9 cellular contexts compared by ENCODE assay signal in the genomic region with DNA sequence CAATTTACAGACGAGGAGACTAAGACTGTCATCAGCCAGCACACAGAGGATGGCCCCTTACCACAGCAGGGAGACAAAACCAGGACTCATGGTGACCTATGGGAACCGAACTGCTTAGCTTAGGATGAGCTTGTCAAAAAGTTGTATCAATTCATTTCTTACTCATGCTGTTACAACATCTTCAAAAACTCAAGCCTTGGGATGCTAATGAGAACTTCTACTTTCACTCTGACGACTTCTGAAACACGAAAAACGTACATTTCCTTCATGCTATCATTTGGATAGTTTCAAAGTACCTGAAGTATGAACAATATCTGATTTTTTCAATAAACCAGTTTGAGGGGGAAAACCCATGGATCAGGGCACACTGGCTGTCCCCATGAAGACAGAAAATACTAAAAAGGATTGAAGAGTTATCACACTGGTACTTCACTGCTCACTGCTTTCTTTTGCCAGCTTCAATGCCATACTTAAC. TPM values are rescaled to one million over a fixed set of nuclear protein-coding genes. Genes with fewer than 3 reads are reported as not detected.
A peak's percentile ranks its signal among the peaks of the same experiment; 100 is the strongest.
DNase-seq lines count a peak whose midpoint lies in the region; ATAC-seq and TF ChIP-seq lines count a peak whose summit lies in the region.
"Had no signal": no experiment of that assay in that cellular context is flagged by ENCODE, and none has a peak within 500 bp of the region (broad histone marks: within the 10 kb centered on the region; RNA-seq: fewer than 3 reads in every experiment).

No MANE protein-coding gene starts in this region.

- ATAC-seq in GM19452 (IDR thresholded peaks at IDR 0.05; ENCODE audit: unreplicated experiment) (peak; percentile 62), HG03139 (IDR thresholded peaks at IDR 0.05; ENCODE audit: unreplicated experiment) (peak; percentile 37)
- ATAC-seq in activated CD8-positive, alpha-beta T cell treated with anti-CD3 and anti-CD28 coated beads for 36 hours, result peak; percentile 72

- peaks cover 0 to 12% (median 5%) of the 10 kb centered on the region in 3 donors for H3K36me3 Mint-ChIP-seq in CD8-positive, alpha-beta memory T cell
- H3K36me3 Mint-ChIP-seq in activated CD8-positive, alpha-beta T cell treated with anti-CD3 and anti-CD28 coated beads for 36 hours (ENCODE audit: low read depth), result peaks cover 58% of the 10 kb centered on the region
- H3K36me3 Mint-ChIP-seq in progenitor cell of endocrine pancreas (ENCODE audit: insufficient read depth), result peaks cover 11% of the 10 kb centered on the region

- H3K27ac ChIP-seq in CD8-positive, alpha-beta memory T cell (ENCODE audit: low read depth, low read length), result peak overlapping the region; percentile 52
- H3K27ac ChIP-seq in tibial artery, result no peak overlapping the region

- no peaks in the 10 kb centered on the region for H3K9me3 ChIP-seq in CD8-positive, alpha-beta memory T cell (ENCODE audit: low read length)
- H3K9me3 ChIP-seq in tibial artery (no peaks in the 10 kb centered on the region), MG63 (peaks cover 3% of the 10 kb centered on the region; the same call in 1 of the 2 replicates)

- peak overlapping the region; percentile 82 to 92 (median 86) for H3K4me3 Mint-ChIP-seq in CD8-positive, alpha-beta memory T cell
- peak overlapping the region; percentile 70 for H3K4me3 Mint-ChIP-seq in activated CD8-positive, alpha-beta T cell treated with anti-CD3 and anti-CD28 coated beads for 36 hours
- H3K4me3 Mint-ChIP-seq in progenitor cell of endocrine pancreas (ENCODE audit: low read depth), result no peak overlapping the region

- H3K4me1 Mint-ChIP-seq in CD8-positive, alpha-beta memory T cell, result peaks cover 83 to 91% (median 90%) of the 10 kb centered on the region in 3 donors
- H3K4me1 Mint-ChIP-seq in activated CD8-positive, alpha-beta T cell treated with anti-CD3 and anti-CD28 coated beads for 36 hours (ENCODE audit: low read depth), result peaks cover 83% of the 10 kb centered on the region
- no peaks in the 10 kb centered on the region for H3K4me1 Mint-ChIP-seq in progenitor cell of endocrine pancreas (ENCODE audit: low read depth)

- intact Hi-C loops in activated CD8-positive, alpha-beta T cell treated with anti-CD3 and anti-CD28 coated beads for 36 hours (cut with micrococcal nuclease), result loop anchor here (2.0 kb wide), 2 partner anchors 14 to 62 kb away; no protein-coding TSS in a partner anchor
- intact Hi-C loops in tibial artery (cut with DNase I; ENCODE audit: low total_unique reads), result no loop called here

- peak overlapping the region; percentile 97 to 100 (median 99) for H3K27ac Mint-ChIP-seq in CD8-positive, alpha-beta memory T cell
- H3K27ac Mint-ChIP-seq in activated CD8-positive, alpha-beta T cell treated with anti-CD3 and anti-CD28 coated beads for 36 hours, result peak overlapping the region; percentile 98
- no peak overlapping the region for H3K27ac Mint-ChIP-seq in progenitor cell of endocrine pancreas

- peak overlapping the region; percentile 66 for H3K4me3 ChIP-seq in CD8-positive, alpha-beta memory T cell (ENCODE audit: low read length)
- H3K4me3 ChIP-seq in tibial artery, result no peak overlapping the region
- H3K4me3 ChIP-seq in MG63, result no peak overlapping the region

- H3K36me3 ChIP-seq in CD8-positive, alpha-beta memory T cell (ENCODE audit: insufficient read depth, low read length), result no peaks in the 10 kb centered on the region
- H3K36me3 ChIP-seq in tibial artery (no peaks in the 10 kb centered on the region), MG63 (no peaks in the 10 kb centered on the region)

- H3K9me3 Mint-ChIP-seq in CD8-positive, alpha-beta memory T cell, result no peaks in the 10 kb centered on the region
- H3K9me3 Mint-ChIP-seq in activated CD8-positive, alpha-beta T cell treated with anti-CD3 and anti-CD28 coated beads for 36 hours, result peaks cover 3% of the 10 kb centered on the region
- H3K9me3 Mint-ChIP-seq in progenitor cell of endocrine pancreas (ENCODE audit: low read depth), result peaks cover 5% of the 10 kb centered on the region

- DNase-seq in CD8-positive, alpha-beta memory T cell, result no peak
- peak; percentile 57 for DNase-seq in activated CD8-positive, alpha-beta T cell treated with anti-CD3 and anti-CD28 coated beads for 36 hours
- DNase-seq in tibial artery, result no peak
- no peak for DNase-seq in MG63
- no peak for DNase-seq in T1000 (lab: John Stamatoyannopoulos, UW)
- DNase-seq in progenitor cell of endocrine pancreas (ENCODE audit: low spot score, unreplicated experiment), result no peak
- DNase-seq: Calu3 had no signal

- no peak for TF ChIP-seq CTCF in activated CD8-positive, alpha-beta T cell treated with anti-CD3 and anti-CD28 coated beads for 36 hours (IDR thresholded peaks at IDR 0.05)
- TF ChIP-seq CTCF in tibial artery (IDR thresholded peaks at IDR 0.05) (no peak), progenitor cell of endocrine pancreas (IDR thresholded peaks at IDR 0.05; ENCODE audit: unreplicated experiment) (no peak)

- no peaks in the 10 kb centered on the region for H3K27me3 ChIP-seq in CD8-positive, alpha-beta memory T cell (ENCODE audit: insufficient read depth, low read length, poor library complexity, severe bottlenecking)
- no peaks in the 10 kb centered on the region for H3K27me3 ChIP-seq in tibial artery
- H3K27me3 ChIP-seq in MG63, result no peaks in the 10 kb centered on the region

- H3K27me3 Mint-ChIP-seq in CD8-positive, alpha-beta memory T cell, result no peaks in the 10 kb centered on the region
- no peaks in the 10 kb centered on the region for H3K27me3 Mint-ChIP-seq in activated CD8-positive, alpha-beta T cell treated with anti-CD3 and anti-CD28 coated beads for 36 hours
- H3K27me3 Mint-ChIP-seq in progenitor cell of endocrine pancreas, result no peaks in the 10 kb centered on the region

- CTCF ChIA-PET in CD8-positive, alpha-beta memory T cell (lab: Charles Lee), result interaction anchor here (0.9 to 1.7 kb wide), 5 partner anchors 9 to 29 kb away, joined by 3 to 6 read pairs (median 4); no protein-coding TSS in a partner anchor
- CTCF ChIA-PET in activated CD8-positive, alpha-beta T cell treated with anti-CD3 and anti-CD28 coated beads for 36 hours (lab: Charles Lee), result interaction anchor here (0.8 to 1.3 kb wide), 6 partner anchors 9 to 59 kb away, joined by 3 read pairs; no protein-coding TSS in a partner anchor

- H3K4me1 ChIP-seq in CD8-positive, alpha-beta memory T cell (ENCODE audit: insufficient read depth, low read length), result peaks cover 81% of the 10 kb centered on the region
- H3K4me1 ChIP-seq in tibial artery, result no peaks in the 10 kb centered on the region

- POLR2A ChIA-PET in CD8-positive, alpha-beta memory T cell (lab: Charles Lee), result interaction anchor here (1.2 to 5.6 kb wide), 2 partner anchors 9 to 14 kb away, joined by 4 to 36 read pairs; no protein-coding TSS in a partner anchor
- POLR2A ChIA-PET in activated CD8-positive, alpha-beta T cell treated with anti-CD3 and anti-CD28 coated beads for 36 hours (lab: Charles Lee), result interaction anchor here (0.9 to 3.1 kb wide), 15 partner anchors 10 to 537 kb away, joined by 3 to 19 read pairs (median 5); a partner anchor contains a TSS

RNA-seq across cellular contexts. Expression of a gene that starts 31.9 kb away (rescaled TPM):
- 10 to 100 TPM; 37.1 to 37.2 TPM for total RNA-seq in CD8-positive, alpha-beta memory T cell
- polyA plus RNA-seq in CD8-positive, alpha-beta memory T cell, result 15.4 TPM
- total RNA-seq in activated CD8-positive, alpha-beta T cell treated with anti-CD3 and anti-CD28 coated beads for 36 hours, result 10 to 100 TPM; 31.8 to 38.1 TPM
- total RNA-seq in MG63 (2014; rRNA removed; shearing (Covaris generic); ENCODE audit: low replicate concordance), result 2.4 and 3.1 TPM in 2 replicates
- 9.7 and 11.8 TPM in 2 replicates for total RNA-seq in progenitor cell of endocrine pancreas
